ENCODE assay signal across 2 cellular contexts in genomic region chr16:1466968-1467521, GRCh38.
A peak's percentile ranks its signal among the peaks of the same experiment; 100 is the strongest.
TF ChIP-seq lines count a peak whose summit lies in the region.

No MANE protein-coding gene starts in this region.

TF ChIP-seq in IMR-90, 13 proteins besides CTCF, POLR2A, EP300 and RAD21:
- no peak for TF ChIP-seq BHLHE40 (IDR thresholded peaks at IDR 0.05; ENCODE audit: low read depth, low read length)
- TF ChIP-seq, protein P1, sequence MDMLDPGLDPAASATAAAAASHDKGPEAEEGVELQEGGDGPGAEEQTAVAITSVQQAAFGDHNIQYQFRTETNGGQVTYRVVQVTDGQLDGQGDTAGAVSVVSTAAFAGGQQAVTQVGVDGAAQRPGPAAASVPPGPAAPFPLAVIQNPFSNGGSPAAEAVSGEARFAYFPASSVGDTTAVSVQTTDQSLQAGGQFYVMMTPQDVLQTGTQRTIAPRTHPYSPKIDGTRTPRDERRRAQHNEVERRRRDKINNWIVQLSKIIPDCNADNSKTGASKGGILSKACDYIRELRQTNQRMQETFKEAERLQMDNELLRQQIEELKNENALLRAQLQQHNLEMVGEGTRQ (IDR thresholded peaks at IDR 0.05; ENCODE audit: low read depth, low read length) = no peak
- no peak for TF ChIP-seq RCOR1 (IDR thresholded peaks at IDR 0.05; ENCODE audit: insufficient replicate concordance, low read length)
- no peak for TF ChIP-seq CHD1 (IDR thresholded peaks at IDR 0.05; ENCODE audit: low read depth, low read length)
- no peak for TF ChIP-seq MXI1 (IDR thresholded peaks at IDR 0.05; ENCODE audit: borderline replicate concordance, low read depth, low read length)
- no peak for TF ChIP-seq FOS (IDR thresholded peaks at IDR 0.05; ENCODE audit: low read depth, low read length)
- TF ChIP-seq RFX5 (IDR thresholded peaks at IDR 0.05; ENCODE audit: low read depth, low read length) = no peak
- TF ChIP-seq SMC3 (IDR thresholded peaks at IDR 0.05; ENCODE audit: low read depth, low read length) = no peak
- TF ChIP-seq MAZ (IDR thresholded peaks at IDR 0.05; ENCODE audit: borderline replicate concordance, low read depth, low read length) = no peak
- TF ChIP-seq CEBPB (IDR thresholded peaks at IDR 0.05; ENCODE audit: low read depth, low read length) = no peak
- no peak for TF ChIP-seq NFE2L2 (IDR thresholded peaks at IDR 0.05; ENCODE audit: low read depth, low read length)
- no peak for TF ChIP-seq ELK1 (IDR thresholded peaks at IDR 0.05; ENCODE audit: borderline replicate concordance, low read depth, low read length)
- TF ChIP-seq MAFK (IDR thresholded peaks at IDR 0.05; ENCODE audit: low read depth, low read length) = no peak

TF ChIP-seq in K562, 482 proteins besides CTCF, POLR2A, EP300 and RAD21:
- TF ChIP-seq POLR2G (IDR thresholded peaks at IDR 0.05; ENCODE audit: low read depth, low read length) = 0 out of 2 replicates have a peak, but pooled peaks have one; percentile 22
- no peak for TF ChIP-seq TOE1 (IDR thresholded peaks at IDR 0.05; ENCODE audit: borderline replicate concordance)
- TF ChIP-seq TOE1 (CRISPR knock-in tag; IDR thresholded peaks at IDR 0.05; ENCODE audit: borderline replicate concordance, low read depth) = no peak
